Comparison of ENCODE assay signal across 8 cellular contexts in genomic region chr5:31638748-31639418, GRCh38. TPM values are rescaled to one million over a fixed set of nuclear protein-coding genes. Genes with fewer than 3 reads are reported as not detected.
DNase-seq lines count a peak whose midpoint lies in the region; ATAC-seq, FAIRE-seq and TF ChIP-seq lines count a peak whose summit lies in the region.

Gene PDZD2, plus strand, starts transcription at chr5:31639131.

- no peak within 1 kb of the TSS for H2BK5ac ChIP-seq in neuronal stem cell (ENCODE audit: low read length)

- no peak within 1 kb of the TSS for H3K14ac ChIP-seq in neuronal stem cell (ENCODE audit: low read length)

- no CpG with 5 or more reads among the region's 70 CpGs for WGBS in neuronal stem cell (ENCODE audit: extremely low coverage in 2 of 2, insufficient read length in 2 of 2, insufficient replicate concordance in 1 of 2), 2 donors

- ATAC-seq in GM21723 (IDR thresholded peaks at IDR 0.05; ENCODE audit: unreplicated experiment) (peak; percentile 80), RWPE2 (ENCODE audit: low read depth) (peak; percentile 80)

- peak within 1 kb of the TSS; percentile 78 for H3K9ac ChIP-seq in neuronal stem cell (ENCODE audit: low read depth, low read length, poor library complexity)

- peak within 1 kb of the TSS; percentile 41 for H3K4me3 ChIP-seq in RWPE2 (ENCODE audit: severe bottlenecking)
- H3K4me3 ChIP-seq in neuronal stem cell (ENCODE audit: low read length in 2 of 2): peak within 1 kb of the TSS; percentile 41 to 84

- peaks cover 3% of the 10 kb centered on the region for H3K4me1 ChIP-seq in RWPE2 (ENCODE audit: insufficient read depth, poor library complexity, severe bottlenecking)
- peaks cover 4 to 11% of the 10 kb centered on the region in 2 donors for H3K4me1 ChIP-seq in neuronal stem cell (ENCODE audit: control insufficient read depth in 2 of 2, insufficient read depth in 1 of 2, low read depth in 1 of 2, low read length in 2 of 2)

- peak; percentile 81 for TF ChIP-seq CTCF in RWPE2 (IDR thresholded peaks at IDR 0.05; ENCODE audit: poor library complexity, severe bottlenecking)
- TF ChIP-seq CTCF in subcutaneous adipose tissue (IDR thresholded peaks at IDR 0.05; ENCODE audit: low read depth): no peak

- H2BK120ac ChIP-seq in neuronal stem cell (ENCODE audit: low read depth, low read length): no peak within 1 kb of the TSS

- H3K36me3 ChIP-seq in RWPE2 (ENCODE audit: low read depth) (no peaks in the 10 kb centered on the region), neuronal stem cell (replicated peaks in 1 of 2; ENCODE audit: control insufficient read depth in 2 of 2, insufficient read depth in 2 of 2, low read length in 2 of 2) (no peaks in the 10 kb centered on the region)

- H3K9me3 ChIP-seq in RWPE2 (ENCODE audit: severe bottlenecking) (no peaks in the 10 kb centered on the region), neuronal stem cell (replicated peaks in 1 of 2; ENCODE audit: control insufficient read depth in 2 of 2, insufficient read depth in 1 of 2, low read depth in 1 of 2, low read length in 2 of 2) (no peaks in the 10 kb centered on the region)

- H2AFZ ChIP-seq in neuronal stem cell (ENCODE audit: low read length): peak within 1 kb of the TSS; percentile 93

- no peak within 1 kb of the TSS for H2BK12ac ChIP-seq in neuronal stem cell (ENCODE audit: low read length)

- in situ Hi-C loops in KBM-7 (cut with MboI; ENCODE audit: low pct_unique_long_range_greater_than_20kb, low sequenced_read_pairs): no loop called here

- no peak for FAIRE-seq in frontal cortex (lab: Jason Lieb, UNC)

- H2AK5ac ChIP-seq in neuronal stem cell (ENCODE audit: low read depth, low read length): no peak within 1 kb of the TSS

- peak within 1 kb of the TSS; percentile 86 for H3K18ac ChIP-seq in neuronal stem cell (ENCODE audit: low read length)

- H3K27me3 ChIP-seq in RWPE2 (ENCODE audit: insufficient read depth, poor library complexity, severe bottlenecking): peaks cover 18% of the 10 kb centered on the region
- peaks cover 0 to 76% (median 19%) of the 10 kb centered on the region in 3 experiments for H3K27me3 ChIP-seq in neuronal stem cell (ENCODE audit: control insufficient read depth in 3 of 3, insufficient read depth in 3 of 3, low read depth in 1 of 3, low read length in 3 of 3)

- H4K8ac ChIP-seq in neuronal stem cell (ENCODE audit: low read depth, low read length): no peak within 1 kb of the TSS

- no peak within 1 kb of the TSS for H4K91ac ChIP-seq in neuronal stem cell (ENCODE audit: low read depth, low read length, poor library complexity)

- no peak within 1 kb of the TSS for H3K4ac ChIP-seq in neuronal stem cell (ENCODE audit: low read length)

- DNase-seq in DMS79 (lab: John Stamatoyannopoulos, UW): peak; percentile 19
- DNase-seq in KBM-7: peak; percentile 80
- peak; percentile 86 for DNase-seq in RWPE2 (ENCODE audit: low spot score)
- DNase-seq in activated gamma-delta T cell (lab: John Stamatoyannopoulos, UW): peak; percentile 28
- DNase-seq in frontal cortex (ENCODE audit: low spot score in 2 of 2): peak; percentile 83 to 86
- peak; percentile 85 for DNase-seq in neuronal stem cell (ENCODE audit: low spot score)

- no peak within 1 kb of the TSS for H3K27ac ChIP-seq in RWPE2 (ENCODE audit: poor library complexity, severe bottlenecking)
- no peak within 1 kb of the TSS for H3K27ac ChIP-seq in neuronal stem cell (replicated peaks; ENCODE audit: low read length)

- peak within 1 kb of the TSS; percentile 94 for H3K4me2 ChIP-seq in neuronal stem cell (ENCODE audit: insufficient read depth, low read length, poor library complexity, severe bottlenecking)

- H2BK15ac ChIP-seq in neuronal stem cell (ENCODE audit: low read length): no peak within 1 kb of the TSS

- H3K23ac ChIP-seq in neuronal stem cell (ENCODE audit: low read depth, low read length, poor library complexity): peak within 1 kb of the TSS; percentile 53

- H3K79me1 ChIP-seq in neuronal stem cell (ENCODE audit: low read depth, low read length): peaks cover 1% of the 10 kb centered on the region

RNA-seq across cellular contexts. Expression of gene PDZD2, which starts in this region (rescaled TPM):
- total RNA-seq in frontal cortex (14.7 TPM), subcutaneous adipose tissue (10 to 100 TPM; 34.1 to 91.4 (median 51.0) TPM)
- polyA plus RNA-seq in neuronal stem cell (2013, experiment 1 of 2): 1.0 TPM
- 1.1 TPM for polyA plus RNA-seq in neuronal stem cell (2013, experiment 2 of 2)

Comparison
In these comparisons a context has a peak if more than half of its experiments do, and no peak if none do; other contexts are left out.
1. DNase-seq: peak in every context shown above with its lines; median percentile 86 in RWPE2; 85 in neuronal stem cell; 84 in frontal cortex; 80 in KBM-7; 28 in activated gamma-delta T cell; 19 in DMS79.